Comparison of ENCODE assay signal across 9 cellular contexts in genomic region chr1:85148524-85149250, GRCh38. TPM values are rescaled to one million over a fixed set of nuclear protein-coding genes. Genes with fewer than 3 reads are reported as not detected.
DNase-seq lines count a peak whose midpoint lies in the region; ATAC-seq and TF ChIP-seq lines count a peak whose summit lies in the region.
"Had no signal": no experiment of that assay in that cellular context is flagged by ENCODE, and none has a peak within 500 bp of the region (broad histone marks: within the 10 kb centered on the region; RNA-seq: fewer than 3 reads in every experiment).

No MANE protein-coding gene starts in this region.

- H3K27me3 Mint-ChIP-seq in CD14-positive monocyte (ENCODE audit: low read depth in 3 of 3), result peaks cover 0 to 2% (median 2%) of the 10 kb centered on the region in 3 donors
- H3K27me3 Mint-ChIP-seq: IgD-negative memory B cell had no signal

- H3K4me3 Mint-ChIP-seq in CD14-positive monocyte, result no peak overlapping the region
- H3K4me3 Mint-ChIP-seq: IgD-negative memory B cell had no signal

- in situ Hi-C loops in KBM-7 (cut with MboI; ENCODE audit: low pct_unique_long_range_greater_than_20kb, low sequenced_read_pairs), result no loop called here

- H3K9me3 Mint-ChIP-seq in CD14-positive monocyte, result peaks cover 0 to 2% (median 0%) of the 10 kb centered on the region in 7 donors

- POLR2A ChIA-PET in HEK293T (lab: Yijun Ruan, JAX), result no interaction called here

- H3K4me3 ChIP-seq in left ventricle myocardium inferior, result no peak overlapping the region

- H3K27ac ChIP-seq in left ventricle myocardium inferior (replicated peaks), result peak overlapping the region; percentile 37

- peaks cover 36% of the 10 kb centered on the region for H3K4me1 ChIP-seq in left ventricle myocardium inferior

- H3K4me1 Mint-ChIP-seq in CD14-positive monocyte, result no peaks in the 10 kb centered on the region

- ATAC-seq in GM18520 (IDR thresholded peaks at IDR 0.05; ENCODE audit: unreplicated experiment) (peak; percentile 92), GM21825 (IDR thresholded peaks at IDR 0.05; ENCODE audit: unreplicated experiment) (peak; percentile 93)

- H3K36me3 ChIP-seq in left ventricle myocardium inferior, result no peaks in the 10 kb centered on the region

- H3K27ac Mint-ChIP-seq in CD14-positive monocyte, result no peak overlapping the region

- CTCF ChIA-PET in HEK293T (lab: Yijun Ruan, JAX), result no interaction called here

- no peaks in the 10 kb centered on the region for H3K27me3 ChIP-seq in left ventricle myocardium inferior (ENCODE audit: low read depth)

- DNase-seq in KBM-7 (peak; percentile 24), left ventricle myocardium inferior (no peak), CD14-positive monocyte (ENCODE audit: low spot score) (no peak), HEK293T (ENCODE audit: extremely low spot score) (no peak), NCI-H2029 treated with DMSO at 0.1 percent for 48 hours (lab: John Stamatoyannopoulos, UW) (no peak), NCI-H1694 treated with DMSO at 0.1 percent for 48 hours (lab: John Stamatoyannopoulos, UW) (no peak)

- no peaks in the 10 kb centered on the region for H3K9me3 ChIP-seq in left ventricle myocardium inferior (replicated peaks)

- intact Hi-C loops in left ventricle myocardium inferior (cut with micrococcal nuclease), result no loop called here
- intact Hi-C loops in CD14-positive monocyte (cut with micrococcal nuclease), result no loop called here

- no peaks in the 10 kb centered on the region for H3K36me3 Mint-ChIP-seq in CD14-positive monocyte

- TF ChIP-seq CTCF in left ventricle myocardium inferior (IDR thresholded peaks at IDR 0.05; ENCODE audit: borderline replicate concordance), result no peak
- no peak for TF ChIP-seq CTCF in CD14-positive monocyte (IDR thresholded peaks at IDR 0.05)

TF ChIP-seq in HEK293T, 16 proteins besides CTCF, POLR2A, EP300 and RAD21:
- TF ChIP-seq L3MBTL2 (conservative IDR thresholded peaks at IDR 0.05) (no peak), FOXK2 (IDR thresholded peaks at IDR 0.05) (no peak), PKNOX1 (IDR thresholded peaks at IDR 0.05) (no peak), SUZ12 (IDR thresholded peaks at IDR 0.05) (no peak), NFRKB (IDR thresholded peaks at IDR 0.05) (no peak), CTBP1 (IDR thresholded peaks at IDR 0.05; ENCODE audit: borderline replicate concordance) (no peak), SP1 (IDR thresholded peaks at IDR 0.05) (no peak), FOXM1 (IDR thresholded peaks at IDR 0.05; ENCODE audit: borderline replicate concordance) (no peak), FOXA1 (IDR thresholded peaks at IDR 0.05) (no peak), BHLHE40 (IDR thresholded peaks at IDR 0.05; ENCODE audit: borderline replicate concordance) (no peak), ZNF384 (IDR thresholded peaks at IDR 0.05) (no peak), TARDBP (IDR thresholded peaks at IDR 0.05) (no peak), LEF1 (IDR thresholded peaks at IDR 0.05; ENCODE audit: borderline replicate concordance) (no peak)
TF ChIP-seq in HEK293T: peak in this region for 0.

RNA-seq across cellular contexts. Expression of gene SYDE2, which starts 52.1 kb away (rescaled TPM):
- 21.4 TPM for total RNA-seq in left ventricle myocardium inferior
- not detected for polyA plus RNA-seq in CD14-positive monocyte
